ENCODE assay signal across 1 cellular context in the genomic region with DNA sequence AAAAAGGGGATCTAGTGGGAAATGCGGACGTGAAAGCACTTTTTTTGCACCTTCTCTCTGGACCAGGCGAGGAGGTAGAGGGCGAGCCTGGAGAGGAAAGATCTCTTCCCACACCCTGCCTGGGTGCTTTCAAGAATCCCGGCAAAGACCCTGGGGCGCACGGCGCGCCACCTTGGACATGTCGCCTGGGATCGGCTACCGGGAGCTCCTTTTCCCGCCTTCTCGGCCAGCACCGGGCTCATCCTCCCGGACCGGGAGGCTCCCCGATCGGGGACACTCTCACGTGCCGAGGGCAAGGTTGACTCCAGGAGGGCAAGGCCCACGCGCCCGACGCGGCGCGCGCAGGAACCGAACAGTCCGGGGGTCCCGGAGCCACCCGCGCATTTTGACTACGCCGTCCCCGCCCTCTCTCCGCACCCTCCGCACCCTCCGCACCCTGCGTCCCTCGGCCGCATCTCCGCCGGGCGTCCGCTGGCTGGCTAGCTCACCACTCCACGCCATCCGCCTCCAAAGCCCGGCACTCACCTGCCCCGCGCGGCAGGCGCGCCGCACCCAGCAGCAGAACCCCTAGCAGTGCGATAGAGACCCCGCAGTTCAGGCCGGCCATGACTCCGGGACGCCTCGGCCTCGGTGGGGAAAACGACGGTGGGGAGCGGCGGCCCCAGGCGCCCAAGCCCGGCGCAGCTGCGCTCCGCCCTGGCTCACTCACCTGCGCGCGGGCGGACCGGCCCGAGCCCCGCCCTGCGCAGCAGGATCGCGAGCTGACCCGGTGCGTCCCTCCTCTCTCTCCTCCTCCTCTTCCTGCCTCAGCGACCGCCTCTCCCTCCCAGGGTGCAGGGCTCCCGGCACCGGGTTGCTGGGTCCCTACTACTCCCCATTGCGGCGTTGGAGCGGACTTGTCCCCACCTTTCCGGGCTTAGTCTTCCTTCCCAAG.
TF ChIP-seq lines count a peak whose summit lies in the region.

A gene with protein sequence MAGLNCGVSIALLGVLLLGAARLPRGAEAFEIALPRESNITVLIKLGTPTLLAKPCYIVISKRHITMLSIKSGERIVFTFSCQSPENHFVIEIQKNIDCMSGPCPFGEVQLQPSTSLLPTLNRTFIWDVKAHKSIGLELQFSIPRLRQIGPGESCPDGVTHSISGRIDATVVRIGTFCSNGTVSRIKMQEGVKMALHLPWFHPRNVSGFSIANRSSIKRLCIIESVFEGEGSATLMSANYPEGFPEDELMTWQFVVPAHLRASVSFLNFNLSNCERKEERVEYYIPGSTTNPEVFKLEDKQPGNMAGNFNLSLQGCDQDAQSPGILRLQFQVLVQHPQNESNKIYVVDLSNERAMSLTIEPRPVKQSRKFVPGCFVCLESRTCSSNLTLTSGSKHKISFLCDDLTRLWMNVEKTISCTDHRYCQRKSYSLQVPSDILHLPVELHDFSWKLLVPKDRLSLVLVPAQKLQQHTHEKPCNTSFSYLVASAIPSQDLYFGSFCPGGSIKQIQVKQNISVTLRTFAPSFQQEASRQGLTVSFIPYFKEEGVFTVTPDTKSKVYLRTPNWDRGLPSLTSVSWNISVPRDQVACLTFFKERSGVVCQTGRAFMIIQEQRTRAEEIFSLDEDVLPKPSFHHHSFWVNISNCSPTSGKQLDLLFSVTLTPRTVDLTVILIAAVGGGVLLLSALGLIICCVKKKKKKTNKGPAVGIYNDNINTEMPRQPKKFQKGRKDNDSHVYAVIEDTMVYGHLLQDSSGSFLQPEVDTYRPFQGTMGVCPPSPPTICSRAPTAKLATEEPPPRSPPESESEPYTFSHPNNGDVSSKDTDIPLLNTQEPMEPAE (minus strand): TSS at position 698 of the 934 bp plus-strand sequence. CDS start 91 bp downstream, at position 607.

TF ChIP-seq in SK-N-SH, 30 proteins besides CTCF, POLR2A, EP300 and RAD21:
- no peak for TF ChIP-seq REST (IDR thresholded peaks at IDR 0.05; ENCODE audit: low read depth, low read length)
- TF ChIP-seq ELF1 (IDR thresholded peaks at IDR 0.05), result no peak
- no peak for TF ChIP-seq USF2 (IDR thresholded peaks at IDR 0.05; ENCODE audit: borderline replicate concordance, low read depth, low read length)
- no peak for TF ChIP-seq RCOR1 (IDR thresholded peaks at IDR 0.05; ENCODE audit: low read length)
- TF ChIP-seq, protein P1, sequence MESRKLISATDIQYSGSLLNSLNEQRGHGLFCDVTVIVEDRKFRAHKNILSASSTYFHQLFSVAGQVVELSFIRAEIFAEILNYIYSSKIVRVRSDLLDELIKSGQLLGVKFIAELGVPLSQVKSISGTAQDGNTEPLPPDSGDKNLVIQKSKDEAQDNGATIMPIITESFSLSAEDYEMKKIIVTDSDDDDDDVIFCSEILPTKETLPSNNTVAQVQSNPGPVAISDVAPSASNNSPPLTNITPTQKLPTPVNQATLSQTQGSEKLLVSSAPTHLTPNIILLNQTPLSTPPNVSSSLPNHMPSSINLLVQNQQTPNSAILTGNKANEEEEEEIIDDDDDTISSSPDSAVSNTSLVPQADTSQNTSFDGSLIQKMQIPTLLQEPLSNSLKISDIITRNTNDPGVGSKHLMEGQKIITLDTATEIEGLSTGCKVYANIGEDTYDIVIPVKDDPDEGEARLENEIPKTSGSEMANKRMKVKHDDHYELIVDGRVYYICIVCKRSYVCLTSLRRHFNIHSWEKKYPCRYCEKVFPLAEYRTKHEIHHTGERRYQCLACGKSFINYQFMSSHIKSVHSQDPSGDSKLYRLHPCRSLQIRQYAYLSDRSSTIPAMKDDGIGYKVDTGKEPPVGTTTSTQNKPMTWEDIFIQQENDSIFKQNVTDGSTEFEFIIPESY (IDR thresholded peaks at IDR 0.05; ENCODE audit: borderline replicate concordance, low read depth), result no peak
- TF ChIP-seq NRF1 (IDR thresholded peaks at IDR 0.05; ENCODE audit: low read depth, low read length), result no peak
- no peak for TF ChIP-seq EZH2phosphoT487 (IDR thresholded peaks at IDR 0.05; ENCODE audit: borderline replicate concordance, low read depth)
- no peak for TF ChIP-seq MXI1 (IDR thresholded peaks at IDR 0.05; ENCODE audit: low read depth, low read length)
